ENCODE assay signal across 1 cellular context in genomic region chr5:102561894-102562760, GRCh38.
TF ChIP-seq lines count a peak whose summit lies in the region.

No MANE protein-coding gene starts in this region.

TF ChIP-seq in HepG2, 621 proteins besides CTCF, POLR2A, EP300 and RAD21 (continued from another document and continues in another):
- no peak for TF ChIP-seq ZBTB44 (CRISPR knock-in tag; IDR thresholded peaks at IDR 0.05)
- no peak for TF ChIP-seq ZNF580 (CRISPR knock-in tag; IDR thresholded peaks at IDR 0.05; ENCODE audit: borderline replicate concordance, low read depth)
- TF ChIP-seq TGIF2 (CRISPR knock-in tag; IDR thresholded peaks at IDR 0.05), result no peak
- no peak for TF ChIP-seq HDAC1 (CRISPR knock-in tag; IDR thresholded peaks at IDR 0.05)
- no peak for TF ChIP-seq ZNF615 (CRISPR knock-in tag; IDR thresholded peaks at IDR 0.05; ENCODE audit: borderline replicate concordance)
- no peak for TF ChIP-seq ZBTB8A (CRISPR knock-in tag; IDR thresholded peaks at IDR 0.05; ENCODE audit: borderline replicate concordance, low read depth)
- no peak for TF ChIP-seq THAP8 (CRISPR knock-in tag; IDR thresholded peaks at IDR 0.05; ENCODE audit: borderline replicate concordance)
- TF ChIP-seq ZNF414 (CRISPR knock-in tag; IDR thresholded peaks at IDR 0.05), result no peak
- TF ChIP-seq XRCC5 (optimal IDR thresholded peaks at IDR 0.05; ENCODE audit: low read length), result peak; percentile 68
- no peak for TF ChIP-seq ATF6 (CRISPR knock-in tag; conservative IDR thresholded peaks at IDR 0.05)
- TF ChIP-seq SIX1 (CRISPR knock-in tag; IDR thresholded peaks at IDR 0.05; ENCODE audit: borderline replicate concordance), result no peak
- TF ChIP-seq ZHX2 (IDR thresholded peaks at IDR 0.05; ENCODE audit: low read depth), result no peak
- no peak for TF ChIP-seq ZHX2 (CRISPR knock-in tag; IDR thresholded peaks at IDR 0.05; ENCODE audit: borderline replicate concordance)
- no peak for TF ChIP-seq ZNF576 (CRISPR knock-in tag; IDR thresholded peaks at IDR 0.05)
- TF ChIP-seq ZNF670 (CRISPR knock-in tag; IDR thresholded peaks at IDR 0.05; ENCODE audit: borderline replicate concordance), result no peak
- TF ChIP-seq ZNF275 (CRISPR knock-in tag; IDR thresholded peaks at IDR 0.05; ENCODE audit: borderline replicate concordance), result no peak
- TF ChIP-seq ZNF788 (CRISPR knock-in tag; IDR thresholded peaks at IDR 0.05; ENCODE audit: borderline replicate concordance), result no peak
- TF ChIP-seq RFX5 (IDR thresholded peaks at IDR 0.05; ENCODE audit: low read depth, low read length), result no peak
- TF ChIP-seq ZNF430 (CRISPR knock-in tag; IDR thresholded peaks at IDR 0.05), result no peak
- peak; percentile 43; the same call in 1 of the 2 replicates for TF ChIP-seq GABPB1 (CRISPR knock-in tag; IDR thresholded peaks at IDR 0.05)
- TF ChIP-seq DRAP1 (CRISPR knock-in tag; IDR thresholded peaks at IDR 0.05), result no peak
- no peak for TF ChIP-seq ZNF232 (CRISPR knock-in tag; IDR thresholded peaks at IDR 0.05; ENCODE audit: borderline replicate concordance)
- no peak for TF ChIP-seq BRCA1 (CRISPR knock-in tag; IDR thresholded peaks at IDR 0.05)
- no peak for TF ChIP-seq ZSCAN5A (CRISPR knock-in tag; IDR thresholded peaks at IDR 0.05; ENCODE audit: borderline replicate concordance)
- TF ChIP-seq FOXP4 (CRISPR knock-in tag; IDR thresholded peaks at IDR 0.05), result no peak
- TF ChIP-seq ZNF770 (CRISPR knock-in tag; IDR thresholded peaks at IDR 0.05), result no peak
- no peak for TF ChIP-seq RBAK (CRISPR knock-in tag; IDR thresholded peaks at IDR 0.05)
- TF ChIP-seq CEBPG (CRISPR knock-in tag; IDR thresholded peaks at IDR 0.05), result no peak
- no peak for TF ChIP-seq ZBTB25 (CRISPR knock-in tag; IDR thresholded peaks at IDR 0.05)
- TF ChIP-seq ZBTB10 (CRISPR knock-in tag; IDR thresholded peaks at IDR 0.05; ENCODE audit: borderline replicate concordance), result no peak
- TF ChIP-seq ZNF282 (IDR thresholded peaks at IDR 0.05; ENCODE audit: partially characterized antibody), result no peak
